In genomic region chr3:111577798-111578685, GRCh38 we compare ENCODE assay signal across 8 cellular contexts. TPM values are rescaled to one million over a fixed set of nuclear protein-coding genes. Genes with fewer than 3 reads are reported as not detected.
DNase-seq lines count a peak whose midpoint lies in the region; ATAC-seq and TF ChIP-seq lines count a peak whose summit lies in the region.

No MANE protein-coding gene starts in this region.

- intact Hi-C loops in esophagus squamous epithelium (cut with DNase I) = loop anchor here (10.0 kb wide), 1 partner anchor 107 kb away; no protein-coding TSS in a partner anchor
- intact Hi-C loops in sciatic nerve (cut with DNase I) = no loop called here

- 66 to 67% methylated on average over 4 of the region's 4 CpGs for WGBS in esophagus squamous epithelium, 2 donors

- H3K4me3 ChIP-seq in RWPE2 (ENCODE audit: severe bottlenecking) (no peak overlapping the region), esophagus squamous epithelium (no peak overlapping the region)

- TF ChIP-seq CTCF in RWPE2 (IDR thresholded peaks at IDR 0.05; ENCODE audit: poor library complexity, severe bottlenecking) (peak; percentile 94), esophagus squamous epithelium (IDR thresholded peaks at IDR 0.05) (peak in 5 of 6 experiments; percentile 11 to 77 (median 24))

- H3K27ac ChIP-seq in RWPE2 (ENCODE audit: poor library complexity, severe bottlenecking) (peak overlapping the region; percentile 32), esophagus squamous epithelium (no peak overlapping the region)

- H3K4me1 ChIP-seq in RWPE2 (ENCODE audit: insufficient read depth, poor library complexity, severe bottlenecking) (peaks cover 13% of the 10 kb centered on the region), esophagus squamous epithelium (no peaks in the 10 kb centered on the region)

- TF ChIP-seq POLR2A in esophagus squamous epithelium (IDR thresholded peaks at IDR 0.05) = no peak

- no peaks in the 10 kb centered on the region for H3K9me3 ChIP-seq in RWPE2 (ENCODE audit: severe bottlenecking)
- no peaks in the 10 kb centered on the region for H3K9me3 ChIP-seq in esophagus squamous epithelium

- H3K36me3 ChIP-seq in RWPE2 (ENCODE audit: low read depth) (no peaks in the 10 kb centered on the region), esophagus squamous epithelium (no peaks in the 10 kb centered on the region)

- H3K27me3 ChIP-seq in RWPE2 (ENCODE audit: insufficient read depth, poor library complexity, severe bottlenecking) = no peaks in the 10 kb centered on the region
- peaks cover 0 to 28% (median 0%) of the 10 kb centered on the region in 4 donors for H3K27me3 ChIP-seq in esophagus squamous epithelium

- DNase-seq in SKM-1 treated with dmso at 0.1 percent for 144 hours (lab: John Stamatoyannopoulos, UW; ENCODE audit: unreplicated experiment) (peak; percentile 25), SKM-1 (lab: John Stamatoyannopoulos, UW; ENCODE audit: unreplicated experiment) (no peak), RWPE2 (ENCODE audit: low spot score) (no peak), esophagus squamous epithelium (lab: John Stamatoyannopoulos, UW) (no peak), sciatic nerve (ENCODE audit: low spot score) (no peak), cortex of kidney (lab: John Stamatoyannopoulos, UW) (no peak)

- ATAC-seq in GM21423 (IDR thresholded peaks at IDR 0.05; ENCODE audit: unreplicated experiment) (peak; percentile 97), HG03571 (IDR thresholded peaks at IDR 0.05; ENCODE audit: unreplicated experiment) (peak; percentile 88), RWPE2 (ENCODE audit: low read depth) (peak; percentile 88), sciatic nerve (peak; percentile 44)

RNA-seq across cellular contexts. Expression of gene ZBED2, which starts 17.1 kb away (rescaled TPM):
- total RNA-seq in esophagus squamous epithelium (1 to 10 TPM; 4.2 to 9.4 (median 6.2) TPM), sciatic nerve (not detected)

RNA-seq across cellular contexts. Expression of gene CD96, which starts 36.0 kb away (rescaled TPM):
- total RNA-seq in esophagus squamous epithelium (1 to 10 TPM; 2.4 to 6.9 (median 2.9) TPM), sciatic nerve (1.7 TPM)

Comparison
In these comparisons a context has a peak if more than half of its experiments do, and no peak if none do; other contexts are left out.
1. ATAC-seq: peak in every context shown above with its lines; median percentile 97 in GM21423; 88 in HG03571; 88 in RWPE2; 44 in sciatic nerve.